ENCODE assay signal across 1 cellular context in genomic region chr2:99154643-99155536, GRCh38.
TF ChIP-seq lines count a peak whose summit lies in the region.

LIPT1 (plus strand) TSS chr2:99154967; CDS start chr2:99161958, 6,991 bp downstream.
TSGA10 (minus strand) TSS chr2:99154942; CDS start chr2:99109439, 45,503 bp downstream.

TF ChIP-seq in K562, 482 proteins besides CTCF, POLR2A, EP300 and RAD21 (continued from another document and continues in another):
- TF ChIP-seq PRDM10 (IDR thresholded peaks at IDR 0.05; ENCODE audit: partially characterized antibody) (peak; percentile 82), MGA (IDR thresholded peaks at IDR 0.05) (peak; percentile 89), NEUROD1 (IDR thresholded peaks at IDR 0.05; ENCODE audit: borderline replicate concordance, low read depth, low read length, partially characterized antibody) (peak; percentile 15), HCFC1 (IDR thresholded peaks at IDR 0.05; ENCODE audit: low read depth, low read length) (peak; percentile 59), YY1 (IDR thresholded peaks at IDR 0.05; ENCODE audit: borderline replicate concordance in 1 of 3, control insufficient read depth in 1 of 3, extremely low read depth in 1 of 3, insufficient read depth in 3 of 3, insufficient read length in 1 of 3, insufficient replicate concordance in 2 of 3, low read depth in 1 of 3, low read length in 2 of 3) (peak in 2 of 3 experiments; percentile 36 to 49), DNMT1 (IDR thresholded peaks at IDR 0.05) (no peak), RBM25 (IDR thresholded peaks at IDR 0.05; ENCODE audit: low read depth, low read length, severe bottlenecking) (no peak), ZNF586 (CRISPR knock-in tag; conservative IDR thresholded peaks at IDR 0.05) (no peak), SMARCA5 (IDR thresholded peaks at IDR 0.05) (0 out of 2 replicates have a peak, but pooled peaks have one; percentile 14), RBM22 (IDR thresholded peaks at IDR 0.05; ENCODE audit: low read depth, low read length, poor library complexity, severe bottlenecking) (peak; percentile 74), ZNF407 (IDR thresholded peaks at IDR 0.05; ENCODE audit: low read depth) (peak; percentile 77), ZNF639 (CRISPR knock-in tag; conservative IDR thresholded peaks at IDR 0.05 in 1 of 2, IDR thresholded peaks at IDR 0.05 in 1 of 2) (peak in 1 of 2 experiments; percentile 85; a peak in 2 of 4 replicates), TFE3 (CRISPR knock-in tag; IDR thresholded peaks at IDR 0.05) (no peak), PHB (CRISPR knock-in tag; IDR thresholded peaks at IDR 0.05) (no peak), HMGXB4 (CRISPR knock-in tag; IDR thresholded peaks at IDR 0.05) (peak; percentile 71; the same call in 1 of the 2 replicates), DDX20 (tag; IDR thresholded peaks at IDR 0.05; ENCODE audit: low read depth) (no peak), CBX8 (IDR thresholded peaks at IDR 0.05; ENCODE audit: borderline replicate concordance, extremely low read depth, low read depth, low read length, poor library complexity, severe bottlenecking) (no peak), GTF2E2 (tag; IDR thresholded peaks at IDR 0.05) (peak; percentile 80)
